8 cellular contexts compared by ENCODE assay signal in the genomic region with DNA sequence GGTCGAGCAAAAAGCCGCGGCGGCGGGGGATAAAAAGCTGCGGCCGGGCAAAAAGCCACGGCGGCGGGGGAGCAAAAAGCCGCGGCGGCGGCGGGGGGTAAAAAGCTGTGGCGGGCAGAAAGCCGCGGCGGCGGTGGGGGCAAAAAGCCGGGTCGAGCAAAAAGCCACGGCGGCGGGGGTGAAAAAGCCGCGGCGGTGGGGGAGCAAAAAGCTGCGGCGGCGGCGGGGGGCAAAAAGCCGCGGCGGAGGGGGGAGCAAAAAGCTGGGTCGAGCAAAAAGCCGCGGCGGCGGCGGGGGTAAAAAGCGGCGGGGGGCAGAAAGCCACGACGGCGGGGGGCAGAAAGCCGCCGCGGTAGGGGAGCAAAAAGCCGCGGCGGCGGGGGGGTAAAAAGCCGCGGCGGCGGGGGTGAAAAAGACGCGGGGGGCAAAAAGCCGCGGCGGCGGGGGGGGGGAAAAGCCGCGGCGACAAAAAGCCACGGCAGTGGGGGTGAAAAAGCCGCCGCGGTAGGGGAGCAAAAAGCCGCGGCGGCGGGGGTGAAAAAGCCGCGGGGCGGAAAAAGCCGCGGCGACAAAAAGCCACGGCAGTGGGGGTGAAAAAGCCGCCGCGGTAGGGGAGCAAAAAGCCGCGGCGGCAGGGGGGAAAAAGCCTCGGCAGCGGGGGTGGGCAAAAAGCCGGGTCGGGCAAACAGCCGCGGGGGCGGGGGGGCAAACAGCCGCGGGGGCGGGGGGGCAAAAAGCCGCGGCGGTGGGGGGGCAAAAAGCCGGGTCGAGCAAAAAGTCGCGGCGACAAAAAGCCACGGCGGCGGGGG.
A peak's percentile ranks its signal among the peaks of the same experiment; 100 is the strongest.
DNase-seq lines count a peak whose midpoint lies in the region; ATAC-seq and TF ChIP-seq lines count a peak whose summit lies in the region.
"Not testable (repeated sequence)": the region's sequence is repeated elsewhere in the genome, so short reads cannot be mapped to it uniquely, and the experiment has no call there.

No MANE protein-coding gene starts in this region.

- TF ChIP-seq POLR2A in breast epithelium (IDR thresholded peaks at IDR 0.05) = not testable (repeated sequence)

- H3K27me3 ChIP-seq in DOHH2 (ENCODE audit: control insufficient read depth, low read length); MM.1S (replicated peaks; ENCODE audit: insufficient read depth, low read length); breast epithelium; thoracic aorta (replicated peaks; ENCODE audit: insufficient read depth): not testable (repeated sequence)

- H3K4me2 ChIP-seq in DOHH2 (ENCODE audit: low read length) = peak overlapping the region; percentile 33; the same call in 1 of the 2 replicates
- not testable (repeated sequence) for H3K4me2 ChIP-seq in MM.1S (ENCODE audit: low read depth, low read length)

- not testable (repeated sequence) for H3K79me2 ChIP-seq in DOHH2 (ENCODE audit: control insufficient read depth, low read length); MM.1S (ENCODE audit: low read length)

- H3K9me3 ChIP-seq in DOHH2 (ENCODE audit: control insufficient read depth, insufficient read depth, low read length); MM.1S (replicated peaks; ENCODE audit: insufficient read depth, low read length); breast epithelium; thoracic aorta: not testable (repeated sequence)

- not testable (repeated sequence) for H3F3A ChIP-seq in DOHH2 (ENCODE audit: control insufficient read depth, insufficient read depth); MM.1S (ENCODE audit: insufficient read depth, low read length)

- DNase-seq in MM.1S (peak; percentile 9), myocyte (ENCODE audit: low read depth) (peak; percentile 11)
- peak; percentile 37 for DNase-seq in activated T-cell treated with anti-CD3 and anti-CD28 coated beads, Interleukin-2, amount 50 U/mL, for 1 hour
- DNase-seq in breast epithelium (ENCODE audit: low spot score in 2 of 2); fibroblast of the aortic adventitia (ENCODE audit: low read depth); retinal pigment epithelial cell (ENCODE audit: low read depth); thoracic aorta (ENCODE audit: low spot score): not testable (repeated sequence)

- not testable (repeated sequence) for H3K36me3 ChIP-seq in DOHH2 (ENCODE audit: control insufficient read depth, low read length); MM.1S (replicated peaks; ENCODE audit: insufficient read depth, low read length); breast epithelium; thoracic aorta

- H3K9ac ChIP-seq in MM.1S (ENCODE audit: low read length) = not testable (repeated sequence)

- not testable (repeated sequence) for ATAC-seq in thoracic aorta (ENCODE audit: insufficient number of reproducible peaks, low FRiP score, low read depth)

- H3K4me3 ChIP-seq in DOHH2 (ENCODE audit: low read length) (peak overlapping the region; percentile 48), MM.1S (ENCODE audit: low read length) (peak overlapping the region; percentile 44), breast epithelium (peak overlapping the region; percentile 28 to 59 (median 37)), fibroblast of the aortic adventitia (ENCODE audit: low read depth, low read length) (peak overlapping the region; percentile 50), retinal pigment epithelial cell (ENCODE audit: low read length) (peak overlapping the region; percentile 39), thoracic aorta (peak overlapping the region; percentile 66)

- not testable (repeated sequence) for H2AFZ ChIP-seq in MM.1S (ENCODE audit: low read length)

- H3K4me1 ChIP-seq in DOHH2 (ENCODE audit: control insufficient read depth, low read length); MM.1S (ENCODE audit: low read length); breast epithelium; thoracic aorta (ENCODE audit: control insufficient read depth in 1 of 2, low read depth in 2 of 2): not testable (repeated sequence)

- intact Hi-C loops in breast epithelium (cut with DNase I; ENCODE audit: low total_unique reads) = not testable (repeated sequence)

- H3K27ac ChIP-seq in DOHH2 (ENCODE audit: low read depth, low read length); MM.1S (ENCODE audit: low read length); breast epithelium; thoracic aorta: not testable (repeated sequence)

- not testable (repeated sequence) for H4K20me1 ChIP-seq in DOHH2 (ENCODE audit: control insufficient read depth, insufficient read depth, low read depth, low read length); MM.1S (ENCODE audit: insufficient read depth, low read length)

- H3K9me2 ChIP-seq in DOHH2 (replicated peaks; ENCODE audit: control insufficient read depth, low read length); MM.1S (replicated peaks; ENCODE audit: insufficient read depth, low read length): not testable (repeated sequence)

- TF ChIP-seq CTCF in DOHH2 (IDR thresholded peaks at IDR 0.05; ENCODE audit: low read depth, low read length, poor library complexity, severe bottlenecking); MM.1S (IDR thresholded peaks at IDR 0.05; ENCODE audit: low read length); breast epithelium (IDR thresholded peaks at IDR 0.05); fibroblast of the aortic adventitia (IDR thresholded peaks at IDR 0.05; ENCODE audit: insufficient read depth, low read length); retinal pigment epithelial cell (conservative IDR thresholded peaks at IDR 0.05; ENCODE audit: low read depth, low read length); thoracic aorta (IDR thresholded peaks at IDR 0.05): not testable (repeated sequence)
